8 cellular contexts compared by ENCODE assay signal in the genomic region with DNA sequence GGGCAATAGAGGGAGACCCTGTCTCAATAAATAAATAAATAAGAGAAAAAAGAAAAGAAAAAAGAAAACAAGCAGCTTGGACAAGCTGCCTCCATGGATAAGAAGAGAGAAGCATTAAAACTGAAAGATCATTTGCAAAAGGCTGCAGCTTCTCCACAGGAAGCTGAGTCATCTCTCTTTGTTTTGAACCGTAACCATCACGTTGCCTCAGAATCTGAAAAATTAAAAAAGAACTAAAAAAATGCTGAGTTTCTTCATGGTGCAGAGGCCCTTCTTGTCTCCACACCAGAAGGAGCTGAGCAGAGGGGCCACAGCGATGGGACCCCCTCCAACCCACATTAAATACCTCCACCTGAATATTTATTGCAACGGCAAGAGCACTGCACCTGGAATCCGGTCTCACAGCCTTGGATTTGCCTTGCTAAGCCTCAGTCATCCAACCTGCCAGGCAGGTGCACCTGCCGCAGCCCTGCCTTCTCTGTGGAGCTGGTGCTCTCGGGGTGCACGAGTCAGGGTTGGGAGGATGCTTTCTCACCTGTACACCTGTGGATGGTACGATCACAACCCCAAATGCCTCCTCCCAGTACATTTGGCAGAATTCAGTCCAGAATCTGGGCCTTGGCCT. TPM values are rescaled to one million over a fixed set of nuclear protein-coding genes. Genes with fewer than 3 reads are reported as not detected.
DNase-seq lines count a peak whose midpoint lies in the region; ATAC-seq and TF ChIP-seq lines count a peak whose summit lies in the region.

No MANE protein-coding gene starts in this region.

- DNase-seq in NCI-H748 (lab: John Stamatoyannopoulos, UW; ENCODE audit: unreplicated experiment) (peak; percentile 25), NCI-H748 treated with DMSO at 0.1 percent for 48 hours (lab: John Stamatoyannopoulos, UW) (no peak), NCI-H510A (lab: John Stamatoyannopoulos, UW) (peak; percentile 52), astrocyte of the hippocampus (ENCODE audit: low read depth, low spot score) (peak; percentile 60), osteoblast (ENCODE audit: insufficient read length, low spot score, missing footprints) (peak; percentile 92), D341Med (ENCODE audit: low spot score) (no peak), body of pancreas (no peak)

- H3K27me3 ChIP-seq in osteoblast (ENCODE audit: insufficient read depth, low read length), result no peaks in the 10 kb centered on the region
- no peaks in the 10 kb centered on the region for H3K27me3 ChIP-seq in body of pancreas

- ATAC-seq in GM21737 (IDR thresholded peaks at IDR 0.05; ENCODE audit: unreplicated experiment) (peak; percentile 55), body of pancreas (no peak)

- no peaks in the 10 kb centered on the region for H3K79me2 ChIP-seq in osteoblast (ENCODE audit: insufficient read depth, low read length)

- intact Hi-C loops in body of pancreas (cut with DNase I), result no loop called here

- H3K4me2 ChIP-seq in osteoblast (ENCODE audit: insufficient read depth, low read length), result peak overlapping the region; percentile 58

- H2AFZ ChIP-seq in osteoblast (ENCODE audit: low read length), result no peak overlapping the region

- H3K27ac ChIP-seq in osteoblast (ENCODE audit: low read depth, low read length) (peak overlapping the region; percentile 37), body of pancreas (peak overlapping the region in 1 of 4 donors; percentile 43)

- H4K20me1 ChIP-seq in osteoblast (ENCODE audit: insufficient read depth, low read length), result peaks cover 3% of the 10 kb centered on the region

- TF ChIP-seq POLR2A in body of pancreas (IDR thresholded peaks at IDR 0.05), result no peak

- 53 to 55% methylated on average over 9 of the region's 9 CpGs for WGBS in body of pancreas, 2 donors

- TF ChIP-seq CTCF in osteoblast (IDR thresholded peaks at IDR 0.05; ENCODE audit: extremely low read depth, low read depth, low read length), result no peak
- no peak for TF ChIP-seq CTCF in body of pancreas (IDR thresholded peaks at IDR 0.05)

- H3K36me3 ChIP-seq in osteoblast (ENCODE audit: insufficient read depth, low read length), result no peaks in the 10 kb centered on the region
- no peaks in the 10 kb centered on the region for H3K36me3 ChIP-seq in body of pancreas (replicated peaks in 1 of 2; ENCODE audit: insufficient read depth in 1 of 2, low read depth in 2 of 2)

- H3K9me3 ChIP-seq in osteoblast (ENCODE audit: low read depth, low read length) (no peaks in the 10 kb centered on the region), body of pancreas (no peaks in the 10 kb centered on the region)

- no peak overlapping the region for H3K4me3 ChIP-seq in osteoblast (ENCODE audit: insufficient read depth, low read length)
- H3K4me3 ChIP-seq in body of pancreas, result no peak overlapping the region

- peaks cover 42% of the 10 kb centered on the region for H3K4me1 ChIP-seq in osteoblast (ENCODE audit: insufficient read depth, low read length)
- H3K4me1 ChIP-seq in body of pancreas, result peaks cover 15% of the 10 kb centered on the region

RNA-seq across cellular contexts. Expression of a gene that starts 28.1 kb away (rescaled TPM):
- total RNA-seq in osteoblast (0.88 and 1.1 TPM in 2 replicates), body of pancreas (1 to 10 TPM; 1.8 to 2.0 TPM)

Comparison
In these comparisons a context has a peak if more than half of its experiments do, and no peak if none do; other contexts are left out.
1. DNase-seq: peak in NCI-H748 (single experiment), NCI-H510A (single experiment), astrocyte of the hippocampus (single experiment) and osteoblast (single experiment); none in NCI-H748 treated with DMSO at 0.1 percent for 48 hours (single experiment), D341Med (single experiment) and body of pancreas (0 of 4).